Comparison of ENCODE assay signal across 20 cellular contexts in genomic region chr17:21177401-21177800, GRCh38.
"Had no signal": no experiment of that assay in that cellular context is flagged by ENCODE, and none has a peak within 500 bp of the region (broad histone marks: within the 10 kb centered on the region; RNA-seq: fewer than 3 reads in every experiment).

No MANE protein-coding gene starts in this region.

- H3K27ac ChIP-seq: neural progenitor cell, prostate gland, right atrium auricular region, skin epidermis, suprapubic skin had no signal

- H3K4me1 ChIP-seq: neural progenitor cell, prostate gland, suprapubic skin had no signal

- H3K4me1 Mint-ChIP-seq: activated CD4-positive, alpha-beta T cell treated with anti-CD3 and anti-CD28 coated beads, Interleukin-2, amount 10 ng/mL, durations not matched to agents 24 days and 14 days; activated naive CD8-positive, alpha-beta T cell treated with anti-CD3 and anti-CD28 coated beads for 36 hours; neural progenitor cell had no signal

- DNase-seq: activated CD4-positive, alpha-beta T cell treated with anti-CD3 and anti-CD28 coated beads, Interleukin-2, amount 10 ng/mL, durations not matched to agents 24 days and 14 days; activated CD4-positive, CD25-positive, alpha-beta regulatory T cell; activated naive CD4-positive, alpha-beta T cell; activated naive CD8-positive, alpha-beta T cell treated with anti-CD3 and anti-CD28 coated beads for 36 hours; amniotic stem cell; effector memory CD4-positive, alpha-beta T cell; mesenchymal stem cell; stimulated activated CD4-positive, alpha-beta T cell treated with anti-CD3 and anti-CD28 coated beads, Interleukin-2, amount 100 ng/mL, for 48 hours; T-cell; T-helper 9 cell; trophoblast cell had no signal

- H2AFZ ChIP-seq: neural progenitor cell had no signal

- H3K9me3 ChIP-seq: prostate gland, right atrium auricular region, suprapubic skin had no signal

- ATAC-seq: naive thymus-derived CD4-positive, alpha-beta T cell; T-cell had no signal

- H3K4me3 ChIP-seq: neural progenitor cell, prostate gland, right atrium auricular region, skin epidermis, suprapubic skin had no signal

- H3K27me3 ChIP-seq: neural progenitor cell, right atrium auricular region, suprapubic skin had no signal

- FAIRE-seq: endothelial cell of umbilical vein had no signal

- H3K36me3 ChIP-seq: neural progenitor cell, prostate gland had no signal

- H3K27me3 Mint-ChIP-seq: activated CD4-positive, alpha-beta T cell treated with anti-CD3 and anti-CD28 coated beads, Interleukin-2, amount 10 ng/mL, durations not matched to agents 24 days and 14 days; activated naive CD8-positive, alpha-beta T cell treated with anti-CD3 and anti-CD28 coated beads for 36 hours; dendritic cell treated with granulocyte-macrophage colony-stimulating factor and Interleukin-4, amounts not matched to agents 40 ng/mL and 50 ng/mL, for 4 days; naive thymus-derived CD4-positive, alpha-beta T cell; stimulated activated naive CD8-positive, alpha-beta T cell treated with anti-CD3 and anti-CD28 coated beads, Interleukin-15, Interleukin-2, amounts not matched to agents 100 ng/mL and 50 ng/mL, for 24 hours; T-cell had no signal

- H3K9me3 Mint-ChIP-seq: activated CD4-positive, alpha-beta T cell treated with anti-CD3 and anti-CD28 coated beads, Interleukin-2, amount 10 ng/mL, durations not matched to agents 24 days and 14 days; activated naive CD8-positive, alpha-beta T cell treated with anti-CD3 and anti-CD28 coated beads for 36 hours; dendritic cell treated with granulocyte-macrophage colony-stimulating factor and Interleukin-4, amounts not matched to agents 40 ng/mL and 50 ng/mL, for 4 days; naive thymus-derived CD4-positive, alpha-beta T cell; neural progenitor cell; stimulated activated naive CD8-positive, alpha-beta T cell treated with anti-CD3 and anti-CD28 coated beads, Interleukin-15, Interleukin-2, amounts not matched to agents 100 ng/mL and 50 ng/mL, for 24 hours; T-cell had no signal

- H3K4me2 ChIP-seq: neural progenitor cell had no signal

- H3K27ac Mint-ChIP-seq: activated CD4-positive, alpha-beta T cell treated with anti-CD3 and anti-CD28 coated beads, Interleukin-2, amount 10 ng/mL, durations not matched to agents 24 days and 14 days; activated naive CD8-positive, alpha-beta T cell treated with anti-CD3 and anti-CD28 coated beads for 36 hours; dendritic cell treated with granulocyte-macrophage colony-stimulating factor and Interleukin-4, amounts not matched to agents 40 ng/mL and 50 ng/mL, for 4 days; neural progenitor cell; stimulated activated naive CD8-positive, alpha-beta T cell treated with anti-CD3 and anti-CD28 coated beads, Interleukin-15, Interleukin-2, amounts not matched to agents 100 ng/mL and 50 ng/mL, for 24 hours; T-cell had no signal

- H3K4me3 Mint-ChIP-seq: activated CD4-positive, alpha-beta T cell treated with anti-CD3 and anti-CD28 coated beads, Interleukin-2, amount 10 ng/mL, durations not matched to agents 24 days and 14 days; activated naive CD8-positive, alpha-beta T cell treated with anti-CD3 and anti-CD28 coated beads for 36 hours; dendritic cell treated with granulocyte-macrophage colony-stimulating factor and Interleukin-4, amounts not matched to agents 40 ng/mL and 50 ng/mL, for 4 days; naive thymus-derived CD4-positive, alpha-beta T cell; neural progenitor cell; stimulated activated naive CD8-positive, alpha-beta T cell treated with anti-CD3 and anti-CD28 coated beads, Interleukin-15, Interleukin-2, amounts not matched to agents 100 ng/mL and 50 ng/mL, for 24 hours; T-cell had no signal
